In genomic region chr17:32490101-32490482, GRCh38 we compare ENCODE assay signal across 1 cellular context.
TF ChIP-seq lines count a peak whose summit lies in the region.

No MANE protein-coding gene starts in this region.

TF ChIP-seq in HepG2, 621 proteins besides CTCF, POLR2A, EP300 and RAD21 (continued from another document):
- no peak for TF ChIP-seq TIGD3 (CRISPR knock-in tag; IDR thresholded peaks at IDR 0.05; ENCODE audit: borderline replicate concordance)
- no peak for TF ChIP-seq SP5 (CRISPR knock-in tag; IDR thresholded peaks at IDR 0.05; ENCODE audit: borderline replicate concordance, low read depth)
- peak; percentile 88 for TF ChIP-seq ZBTB33 (CRISPR knock-in tag; IDR thresholded peaks at IDR 0.05)
TF ChIP-seq in HepG2: peak in this region for 3.
